In the genomic region with DNA sequence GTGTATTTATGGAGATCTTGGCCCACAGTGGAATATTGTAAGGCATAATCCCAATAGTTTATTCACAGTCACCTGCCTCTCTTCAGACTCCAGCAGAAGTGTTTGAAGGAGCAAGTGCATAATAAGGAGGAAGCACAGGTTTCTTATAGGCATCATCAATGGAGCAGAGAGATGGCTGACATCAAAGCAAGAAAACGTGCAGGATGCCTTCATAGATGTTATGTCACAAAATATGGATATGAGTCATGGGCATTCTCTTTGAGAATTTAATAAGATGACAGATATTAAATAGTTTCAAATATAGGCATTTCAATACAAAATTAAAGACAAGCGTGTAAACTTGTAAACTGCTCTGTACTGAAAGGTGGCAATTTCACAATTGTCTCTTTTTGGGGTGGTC, we compare ENCODE assay signal across 18 cellular contexts. TPM values are rescaled to one million over a fixed set of nuclear protein-coding genes. Genes with fewer than 3 reads are reported as not detected.
"Had no signal": no experiment of that assay in that cellular context is flagged by ENCODE, and none has a peak within 500 bp of the region (broad histone marks: within the 10 kb centered on the region; RNA-seq: fewer than 3 reads in every experiment).

No MANE protein-coding gene starts in this region.

- H3K4me3 ChIP-seq: dorsolateral prefrontal cortex, gastroesophageal sphincter, heart left ventricle, mucosa of descending colon, skin epidermis, suprapubic skin had no signal

- H3K27ac ChIP-seq: dorsolateral prefrontal cortex, gastroesophageal sphincter, suprapubic skin had no signal

- H3K9me3 ChIP-seq: gastroesophageal sphincter, heart left ventricle, mucosa of descending colon, suprapubic skin had no signal

- H3K36me3 ChIP-seq: gastroesophageal sphincter, heart left ventricle, suprapubic skin had no signal

- ATAC-seq: activated CD8-positive, alpha-beta memory T cell treated with anti-CD3 and anti-CD28 coated beads, Interleukin-2, amount 10 ng/mL, durations not matched to agents 7 days and 5 days; gastroesophageal sphincter; heart left ventricle; mucosa of descending colon; stimulated activated naive CD8-positive, alpha-beta T cell treated with anti-CD3 and anti-CD28 coated beads, Interleukin-15, amount 100 ng/mL, for 72 hours had no signal

- DNase-seq: activated B cell treated with CpG ODN at 0.5 μM for 24 hours; activated CD4-positive, alpha-beta memory T cell treated with anti-CD3 and anti-CD28 coated beads, Interleukin-2, amount 10 ng/mL, durations not matched to agents 7 days and 5 days; activated CD4-positive, alpha-beta T cell treated with anti-CD3 and anti-CD28 coated beads for 48 hours; activated CD8-positive, alpha-beta memory T cell treated with anti-CD3 and anti-CD28 coated beads, Interleukin-2, amount 10 ng/mL, durations not matched to agents 7 days and 5 days; amniotic stem cell; dorsolateral prefrontal cortex; erythroblast; heart left ventricle; mucosa of descending colon; naive B cell; stimulated activated CD4-positive, alpha-beta T cell treated with anti-CD3 and anti-CD28 coated beads, Interleukin-15, amount 100 ng/mL, for 24 hours; stimulated activated CD4-positive, alpha-beta T cell treated with anti-CD3 and anti-CD28 coated beads, Interleukin-4, amount 100 ng/mL, for 1 hour; stimulated activated naive CD8-positive, alpha-beta T cell treated with anti-CD3 and anti-CD28 coated beads, Interleukin-15, amount 100 ng/mL, for 72 hours; T-helper 1 cell; T-helper 9 cell had no signal

- H3K27me3 ChIP-seq: gastroesophageal sphincter, suprapubic skin had no signal

- H3K4me1 ChIP-seq: gastroesophageal sphincter, suprapubic skin had no signal

RNA-seq across cellular contexts. Expression of a gene that starts 4.0 kb away (rescaled TPM):
- total RNA-seq: activated B cell treated with CpG ODN at 0.5 μM for 24 hours; activated CD4-positive, alpha-beta memory T cell treated with anti-CD3 and anti-CD28 coated beads, Interleukin-2, amount 10 ng/mL, durations not matched to agents 7 days and 5 days; activated CD8-positive, alpha-beta memory T cell treated with anti-CD3 and anti-CD28 coated beads, Interleukin-2, amount 10 ng/mL, durations not matched to agents 7 days and 5 days had no signal
